ENCODE assay signal across 36 cellular contexts in genomic region chr17:7101531-7101930, GRCh38. TPM values are rescaled to one million over a fixed set of nuclear protein-coding genes. Genes with fewer than 3 reads are reported as not detected.
"Had no signal": no experiment of that assay in that cellular context is flagged by ENCODE, and none has a peak within 500 bp of the region (broad histone marks: within the 10 kb centered on the region; RNA-seq: fewer than 3 reads in every experiment).

No MANE protein-coding gene starts in this region.

- H3K4me3 ChIP-seq: ascending aorta, cardiac muscle cell, Peyer's patch had no signal

- H3K27ac ChIP-seq: ascending aorta, cardiac muscle cell, Peyer's patch, VCaP had no signal

- ATAC-seq: activated CD8-positive, alpha-beta memory T cell treated with anti-CD3 and anti-CD28 coated beads, Interleukin-2, amount 10 ng/mL, durations not matched to agents 7 days and 5 days; PC-3; SK-N-SH treated with all-trans-retinoic acid at 6 μM for 48 hours had no signal

- H3K27me3 Mint-ChIP-seq: activated naive CD8-positive, alpha-beta T cell treated with anti-CD3 and anti-CD28 coated beads, Interleukin-2, amount 10 ng/mL, durations not matched to agents 7 days and 5 days had no signal

- H3K9me3 ChIP-seq: ascending aorta, Peyer's patch had no signal

- H3K27me3 ChIP-seq: ascending aorta, cardiac muscle cell, Peyer's patch had no signal

- DNase-seq: activated CD4-positive, alpha-beta memory T cell treated with anti-CD3 and anti-CD28 coated beads, Interleukin-2, amount 10 ng/mL, durations not matched to agents 7 days and 5 days; activated CD4-positive, alpha-beta T cell treated with anti-CD3 and anti-CD28 coated beads for 1 hour; activated CD4-positive, alpha-beta T cell treated with anti-CD3 and anti-CD28 coated beads for 48 hours; activated CD4-positive, CD25-positive, alpha-beta regulatory T cell; activated CD8-positive, alpha-beta memory T cell treated with anti-CD3 and anti-CD28 coated beads for 24 hours; activated CD8-positive, alpha-beta memory T cell treated with anti-CD3 and anti-CD28 coated beads, Interleukin-2, amount 10 ng/mL, durations not matched to agents 7 days and 5 days; activated CD8-positive, alpha-beta memory T cell treated with anti-CD3 and anti-CD28 coated beads, Interleukin-2, amount 50 U/mL, for 48 hours; activated gamma-delta T cell; activated naive CD4-positive, alpha-beta T cell treated with Interleukin-2 at 50 U/mL for 16 hours; activated naive CD8-positive, alpha-beta T cell treated with anti-CD3 and anti-CD28 coated beads, Interleukin-2, amount 10 ng/mL, durations not matched to agents 7 days and 5 days; activated T-cell treated with anti-CD3 and anti-CD28 coated beads, Interleukin-2, amount 50 U/mL, for 48 hours; amygdala; NCI-H1092 treated with DMSO at 0.1 percent for 48 hours; NCI-H1417; NCI-H146; NCI-H187 treated with DMSO at 0.1 percent for 48 hours; NCI-H2081; NCI-H2171 treated with DMSO at 0.1 percent for 48 hours; NCI-H2227 treated with DMSO at 0.1 percent for 48 hours; NCI-H446 treated with DMSO at 0.1 percent for 48 hours; PC-3; RPMI8226; SIG-M5; SW 1271; T-helper 1 cell; T-helper 2 cell; T-helper 9 cell had no signal

- H3K4me1 ChIP-seq: ascending aorta, Peyer's patch had no signal

- H3K36me3 ChIP-seq: ascending aorta, cardiac muscle cell, Peyer's patch had no signal

- H3K4me3 Mint-ChIP-seq: activated CD4-positive, alpha-beta memory T cell treated with anti-CD3 and anti-CD28 coated beads, Interleukin-2, amount 10 ng/mL, durations not matched to agents 7 days and 5 days; activated CD8-positive, alpha-beta memory T cell treated with anti-CD3 and anti-CD28 coated beads, Interleukin-2, amount 10 ng/mL, durations not matched to agents 7 days and 5 days; activated naive CD4-positive, alpha-beta T cell treated with anti-CD3 and anti-CD28 coated beads, Interleukin-2, amount 50 U/mL, for 24 hours; activated naive CD8-positive, alpha-beta T cell treated with anti-CD3 and anti-CD28 coated beads, Interleukin-2, amount 10 ng/mL, durations not matched to agents 7 days and 5 days; central memory CD8-positive, alpha-beta T cell had no signal

- H3K4me1 Mint-ChIP-seq: activated CD4-positive, alpha-beta memory T cell treated with anti-CD3 and anti-CD28 coated beads, Interleukin-2, amount 10 ng/mL, durations not matched to agents 7 days and 5 days; activated CD8-positive, alpha-beta memory T cell treated with anti-CD3 and anti-CD28 coated beads, Interleukin-2, amount 10 ng/mL, durations not matched to agents 7 days and 5 days; activated naive CD4-positive, alpha-beta T cell treated with anti-CD3 and anti-CD28 coated beads, Interleukin-2, amount 50 U/mL, for 24 hours; activated naive CD8-positive, alpha-beta T cell treated with anti-CD3 and anti-CD28 coated beads, Interleukin-2, amount 10 ng/mL, durations not matched to agents 7 days and 5 days; central memory CD8-positive, alpha-beta T cell had no signal

- H3K36me3 Mint-ChIP-seq: activated CD8-positive, alpha-beta memory T cell treated with anti-CD3 and anti-CD28 coated beads, Interleukin-2, amount 10 ng/mL, durations not matched to agents 7 days and 5 days; activated naive CD4-positive, alpha-beta T cell treated with anti-CD3 and anti-CD28 coated beads, Interleukin-2, amount 50 U/mL, for 24 hours; activated naive CD8-positive, alpha-beta T cell treated with anti-CD3 and anti-CD28 coated beads, Interleukin-2, amount 10 ng/mL, durations not matched to agents 7 days and 5 days had no signal

- H3K27ac Mint-ChIP-seq: activated CD4-positive, alpha-beta memory T cell treated with anti-CD3 and anti-CD28 coated beads, Interleukin-2, amount 10 ng/mL, durations not matched to agents 7 days and 5 days; activated CD8-positive, alpha-beta memory T cell treated with anti-CD3 and anti-CD28 coated beads, Interleukin-2, amount 10 ng/mL, durations not matched to agents 7 days and 5 days; activated naive CD4-positive, alpha-beta T cell treated with anti-CD3 and anti-CD28 coated beads, Interleukin-2, amount 50 U/mL, for 24 hours; activated naive CD8-positive, alpha-beta T cell treated with anti-CD3 and anti-CD28 coated beads, Interleukin-2, amount 10 ng/mL, durations not matched to agents 7 days and 5 days had no signal

- H3K9me3 Mint-ChIP-seq: activated CD4-positive, alpha-beta memory T cell treated with anti-CD3 and anti-CD28 coated beads, Interleukin-2, amount 10 ng/mL, durations not matched to agents 7 days and 5 days; activated naive CD4-positive, alpha-beta T cell treated with anti-CD3 and anti-CD28 coated beads, Interleukin-2, amount 50 U/mL, for 24 hours; activated naive CD8-positive, alpha-beta T cell treated with anti-CD3 and anti-CD28 coated beads, Interleukin-2, amount 10 ng/mL, durations not matched to agents 7 days and 5 days; central memory CD8-positive, alpha-beta T cell had no signal

RNA-seq across cellular contexts. Expression of gene ASGR2, which starts 13.1 kb away (rescaled TPM):
- total RNA-seq: activated CD4-positive, alpha-beta memory T cell treated with anti-CD3 and anti-CD28 coated beads, Interleukin-2, amount 10 ng/mL, durations not matched to agents 7 days and 5 days; activated CD8-positive, alpha-beta memory T cell treated with anti-CD3 and anti-CD28 coated beads, Interleukin-2, amount 10 ng/mL, durations not matched to agents 7 days and 5 days; activated naive CD8-positive, alpha-beta T cell treated with anti-CD3 and anti-CD28 coated beads, Interleukin-2, amount 10 ng/mL, durations not matched to agents 7 days and 5 days; ascending aorta; cardiac muscle cell; M059J; PC-3; Peyer's patch; SK-MEL-5 had no signal

RNA-seq across cellular contexts. Expression of gene CLEC10A, which starts 21.5 kb away (rescaled TPM):
- total RNA-seq: activated CD4-positive, alpha-beta memory T cell treated with anti-CD3 and anti-CD28 coated beads, Interleukin-2, amount 10 ng/mL, durations not matched to agents 7 days and 5 days; activated CD8-positive, alpha-beta memory T cell treated with anti-CD3 and anti-CD28 coated beads, Interleukin-2, amount 10 ng/mL, durations not matched to agents 7 days and 5 days; cardiac muscle cell; M059J; PC-3; SK-MEL-5 had no signal
- polyA plus RNA-seq: cardiac muscle cell had no signal

RNA-seq across cellular contexts. Expression of gene SLC16A11, which starts 57.6 kb away (rescaled TPM):
- total RNA-seq: ascending aorta, M059J, PC-3, SK-MEL-5 had no signal
